17 cellular contexts compared by ENCODE assay signal in the genomic region with DNA sequence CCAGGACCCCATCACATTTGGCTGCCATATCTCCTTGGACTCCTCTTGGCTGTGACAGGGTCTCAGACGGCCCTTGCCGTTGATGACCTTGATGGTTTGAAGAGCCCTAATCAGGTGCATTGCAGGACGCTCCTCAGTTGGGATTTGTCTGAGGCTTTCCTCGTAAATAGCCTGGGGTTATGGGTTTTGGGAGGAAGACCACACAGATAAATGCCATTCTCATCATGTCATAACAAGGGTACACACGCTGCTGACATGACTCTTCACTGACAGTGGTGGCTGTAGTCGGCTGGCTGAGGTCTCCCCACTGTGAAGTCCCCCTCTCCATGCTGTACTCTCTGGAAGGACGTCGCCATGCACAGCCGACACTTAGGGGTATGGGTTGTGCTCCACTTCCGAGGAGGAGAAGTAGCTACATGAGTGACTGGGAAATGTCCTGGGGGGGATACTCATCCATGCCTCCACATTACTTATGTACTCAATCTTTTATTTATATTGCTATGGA. TPM values are rescaled to one million over a fixed set of nuclear protein-coding genes. Genes with fewer than 3 reads are reported as not detected.
A peak's percentile ranks its signal among the peaks of the same experiment; 100 is the strongest.
DNase-seq lines count a peak whose midpoint lies in the region; ATAC-seq and TF ChIP-seq lines count a peak whose summit lies in the region.
"Had no signal": no experiment of that assay in that cellular context is flagged by ENCODE, and none has a peak within 500 bp of the region (broad histone marks: within the 10 kb centered on the region; RNA-seq: fewer than 3 reads in every experiment).

No MANE protein-coding gene starts in this region.

- DNase-seq in EH (ENCODE audit: low read depth): peak; percentile 8
- peak; percentile 53 for DNase-seq in PC-3
- peak; percentile 47 for DNase-seq in mesendoderm
- DNase-seq in spleen: peak; percentile 29
- no peak for DNase-seq in mucosa of descending colon
- DNase-seq in sigmoid colon: no peak
- DNase-seq in body of pancreas: no peak
- DNase-seq: AML-193; CD4-positive, alpha-beta memory T cell; DMS79 treated with DMSO at 0.1 percent for 48 hours; GDM1; H9; IMR-90 had no signal

- H2BK120ac ChIP-seq in mesendoderm (ENCODE audit: low read depth, low read length): no peak overlapping the region

- H3K4me3 ChIP-seq in PC-3 (ENCODE audit: low read length): no peak overlapping the region
- H3K4me3 ChIP-seq in mesendoderm (ENCODE audit: low read length): no peak overlapping the region
- no peak overlapping the region for H3K4me3 ChIP-seq in spleen
- H3K4me3 ChIP-seq in mucosa of descending colon: no peak overlapping the region
- no peak overlapping the region for H3K4me3 ChIP-seq in sigmoid colon
- H3K4me3 ChIP-seq in body of pancreas: no peak overlapping the region
- H3K4me3 ChIP-seq: A549, BLaER1 had no signal

- H4K8ac ChIP-seq in mesendoderm (ENCODE audit: low read depth, low read length): no peak overlapping the region

- H3K27ac ChIP-seq in PC-3 (ENCODE audit: low read length) (no peak overlapping the region), mesendoderm (ENCODE audit: low read depth, low read length) (no peak overlapping the region), spleen (no peak overlapping the region), sigmoid colon (no peak overlapping the region), body of pancreas (no peak overlapping the region)
- H3K27ac ChIP-seq: 22Rv1, A549, BLaER1 had no signal

- H3K27me3 ChIP-seq in PC-3 (ENCODE audit: low read length) (no peaks in the 10 kb centered on the region), mesendoderm (ENCODE audit: insufficient read depth, low read length, poor library complexity) (no peaks in the 10 kb centered on the region), spleen (replicated peaks in 1 of 7) (peaks cover 0 to 8% (median 0%) of the 10 kb centered on the region in 7 donors), sigmoid colon (no peaks in the 10 kb centered on the region), body of pancreas (no peaks in the 10 kb centered on the region)
- H3K27me3 ChIP-seq: BLaER1 had no signal

- H3K36me3 ChIP-seq in PC-3 (ENCODE audit: low read depth, low read length) (no peaks in the 10 kb centered on the region), mesendoderm (ENCODE audit: control insufficient read depth, insufficient read depth, low read length) (no peaks in the 10 kb centered on the region), spleen (no peaks in the 10 kb centered on the region), mucosa of descending colon (ENCODE audit: low read depth) (no peaks in the 10 kb centered on the region), sigmoid colon (no peaks in the 10 kb centered on the region), body of pancreas (replicated peaks in 1 of 2; ENCODE audit: insufficient read depth in 1 of 2, low read depth in 2 of 2) (no peaks in the 10 kb centered on the region)
- H3K36me3 ChIP-seq: BLaER1 had no signal

- BruUV-seq in PC-3 (replicated peaks; lab: Mats Ljungman, UMichigan): no TSS peak

- WGBS in mesendoderm (ENCODE audit: extremely low coverage, insufficient coverage, low lambda C conversion rate): no CpG with 5 or more reads among the region's 10 CpGs
- 78 to 88% (median 87%) methylated on average over 6 to 10 of the region's 10 CpGs for WGBS in spleen, 5 donors
- WGBS in sigmoid colon, 2 donors: 83 to 84% methylated on average over 10 of the region's 10 CpGs
- 52 to 65% methylated on average over 10 of the region's 10 CpGs for WGBS in body of pancreas, 2 donors

- H3K4me2 ChIP-seq in PC-3 (ENCODE audit: low read length): no peak overlapping the region
- H3K4me2 ChIP-seq in mesendoderm (ENCODE audit: low read length): no peak overlapping the region
- H3K4me2 ChIP-seq: A549, BLaER1 had no signal

- H3K4me1 ChIP-seq in PC-3 (ENCODE audit: insufficient read depth, low read length) (0 out of 2 replicates have a peak, but pooled peaks cover 5% of the 10 kb centered on the region), mesendoderm (ENCODE audit: control insufficient read depth, low read depth, low read length) (no peaks in the 10 kb centered on the region), spleen (no peaks in the 10 kb centered on the region), mucosa of descending colon (ENCODE audit: low read depth) (no peaks in the 10 kb centered on the region), sigmoid colon (peaks cover 0 to 17% (median 12%) of the 10 kb centered on the region in 4 donors), body of pancreas (no peaks in the 10 kb centered on the region)
- H3K4me1 ChIP-seq: BLaER1 had no signal

- H3K4ac ChIP-seq in mesendoderm (ENCODE audit: low read depth, low read length): no peak overlapping the region

- H3K9ac ChIP-seq in PC-3 (ENCODE audit: low read length) (no peak overlapping the region), mesendoderm (ENCODE audit: low read length) (no peak overlapping the region)
- H3K9ac ChIP-seq: BLaER1 had no signal

- no peak overlapping the region for H3K18ac ChIP-seq in mesendoderm (ENCODE audit: low read length)

- no peak overlapping the region for H4K5ac ChIP-seq in mesendoderm (ENCODE audit: low read length)

- no peaks in the 10 kb centered on the region for H3K9me2 ChIP-seq in PC-3 (replicated peaks; ENCODE audit: low read length)

- no peaks in the 10 kb centered on the region for H3K79me1 ChIP-seq in mesendoderm (ENCODE audit: low read length)

- CTCF ChIA-PET in PC-3 (lab: Charles Lee): no interaction called here

- POLR2A ChIA-PET in PC-3 (lab: Charles Lee; ENCODE audit: unreplicated experiment): no interaction called here

- H3K79me2 ChIP-seq in PC-3 (ENCODE audit: low read length) (no peaks in the 10 kb centered on the region), mesendoderm (ENCODE audit: control insufficient read depth, insufficient read depth, low read length) (no peaks in the 10 kb centered on the region)

- TF ChIP-seq POLR2A in spleen (IDR thresholded peaks at IDR 0.05) (no peak), sigmoid colon (IDR thresholded peaks at IDR 0.05) (no peak), body of pancreas (IDR thresholded peaks at IDR 0.05) (no peak)

- ATAC-seq in PC-3 (no peak), mucosa of descending colon (no peak), body of pancreas (no peak), GM19452 (IDR thresholded peaks at IDR 0.05; ENCODE audit: unreplicated experiment) (no peak)
- ATAC-seq: A549 had no signal

- H2BK15ac ChIP-seq in mesendoderm (replicated peaks; ENCODE audit: low read depth): no peak overlapping the region

- H3K9me3 ChIP-seq in PC-3 (ENCODE audit: low read length) (no peaks in the 10 kb centered on the region), spleen (no peaks in the 10 kb centered on the region), mucosa of descending colon (no peaks in the 10 kb centered on the region), sigmoid colon (no peaks in the 10 kb centered on the region), body of pancreas (no peaks in the 10 kb centered on the region)
- H3K9me3 ChIP-seq: A549, BLaER1 had no signal

- intact Hi-C loops in PC-3 (cut with micrococcal nuclease) (no loop called here), spleen (cut with DNase I; ENCODE audit: low total_unique reads) (no loop called here), mucosa of descending colon (cut with DNase I, micrococcal nuclease) (no loop called here), sigmoid colon (cut with DNase I) (no loop called here), body of pancreas (cut with DNase I) (no loop called here)

- H3K56ac ChIP-seq in mesendoderm (ENCODE audit: low read length): no peak overlapping the region

- H2AK5ac ChIP-seq in mesendoderm (ENCODE audit: low read length): no peak overlapping the region

- no peak overlapping the region for H3K23ac ChIP-seq in mesendoderm (ENCODE audit: low read length)

- no peak overlapping the region for H2AFZ ChIP-seq in PC-3 (ENCODE audit: low read length)

- H2BK5ac ChIP-seq in mesendoderm (ENCODE audit: low read length): no peak overlapping the region

- H4K20me1 ChIP-seq in PC-3 (ENCODE audit: low read length): no peaks in the 10 kb centered on the region
- H4K20me1 ChIP-seq: BLaER1 had no signal

- no peak for TF ChIP-seq EP300 in sigmoid colon (IDR thresholded peaks at IDR 0.05)

- TF ChIP-seq CTCF in PC-3 (conservative IDR thresholded peaks at IDR 0.05; ENCODE audit: low read depth, low read length) (no peak), spleen (IDR thresholded peaks at IDR 0.05 in 8 of 11, conservative IDR thresholded peaks at IDR 0.05 in 3 of 11) (no peak), mucosa of descending colon (IDR thresholded peaks at IDR 0.05) (no peak), sigmoid colon (IDR thresholded peaks at IDR 0.05) (no peak), body of pancreas (IDR thresholded peaks at IDR 0.05) (no peak)

- no peaks in the 10 kb centered on the region for H3F3A ChIP-seq in PC-3 (ENCODE audit: low read length, unreplicated experiment)

RNA-seq across cellular contexts. Expression of gene SPTLC1, which starts 42.9 kb away (rescaled TPM):
- total RNA-seq in PC-3 (2014; rRNA removed) (53.3 and 63.3 TPM in 2 replicates), spleen (10 to 100 TPM; 46.9 to 75.1 (median 62.0) TPM), mucosa of descending colon (100 to 1,000 TPM in 1 of 3 donors, 10 to 100 TPM in 2; 69.3 to 104 (median 85.5) TPM), sigmoid colon (10 to 100 TPM; 55.0 to 75.4 (median 67.8) TPM), body of pancreas (10 to 100 TPM; 34.9 to 36.1 TPM)
- polyA plus RNA-seq in mesendoderm (2013, experiment 1 of 2): 64.5 TPM
- 61.3 TPM for polyA plus RNA-seq in mesendoderm (2013, experiment 2 of 2)
- polyA plus RNA-seq in spleen (10 to 100 TPM; 15.9 to 21.0 (median 16.6) TPM), sigmoid colon (10 to 100 TPM; 10.2 to 47.1 (median 11.1) TPM)

Comparison
In these comparisons a context has a peak if more than half of its experiments do, and no peak if none do; other contexts are left out.
1. DNase-seq: peak in EH (single experiment), PC-3 (single experiment), mesendoderm (single experiment) and spleen (single experiment); none in mucosa of descending colon (0 of 3), sigmoid colon (single experiment) and body of pancreas (0 of 4).